1 cellular context compared by ENCODE assay signal in genomic region chr22:23822101-23822671, GRCh38.
TF ChIP-seq lines count a peak whose summit lies in the region.

No MANE protein-coding gene starts in this region.

TF ChIP-seq in WTC11, 78 proteins besides CTCF, POLR2A, EP300 and RAD21 (continued from another document):
- no peak for TF ChIP-seq ZBTB21 (CRISPR knock-in tag; IDR thresholded peaks at IDR 0.05; ENCODE audit: borderline replicate concordance)
- TF ChIP-seq ATF2 (CRISPR knock-in tag; IDR thresholded peaks at IDR 0.05; ENCODE audit: borderline replicate concordance, low read depth): no peak
- TF ChIP-seq PRDM15 (CRISPR knock-in tag; IDR thresholded peaks at IDR 0.05): no peak
